8 cellular contexts compared by ENCODE assay signal in the genomic region with DNA sequence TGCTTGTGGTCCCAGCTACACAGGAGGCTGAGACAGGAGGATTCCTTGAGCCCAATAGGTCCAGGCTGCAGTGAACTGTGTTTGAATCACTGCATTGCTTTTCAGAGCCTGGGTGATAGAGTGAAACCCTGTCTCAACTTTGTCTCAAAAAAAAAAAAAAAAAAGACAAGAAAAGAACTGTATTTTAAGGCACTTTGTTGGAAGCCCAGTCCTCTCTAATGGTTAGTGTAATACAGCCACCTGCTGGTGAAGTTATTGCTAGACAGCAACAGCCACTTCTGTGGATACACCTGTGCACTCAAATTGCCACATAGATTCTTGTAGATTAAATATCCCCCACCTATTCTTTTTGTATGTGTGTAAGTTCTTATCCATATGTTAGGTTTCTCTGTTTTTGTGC. TPM values are rescaled to one million over a fixed set of nuclear protein-coding genes. Genes with fewer than 3 reads are reported as not detected.
DNase-seq lines count a peak whose midpoint lies in the region; ATAC-seq lines count a peak whose summit lies in the region.

No MANE protein-coding gene starts in this region.

- H3K36me3 Mint-ChIP-seq in effector memory CD8-positive, alpha-beta T cell (ENCODE audit: insufficient read depth), result no peaks in the 10 kb centered on the region
- no peaks in the 10 kb centered on the region for H3K36me3 Mint-ChIP-seq in naive thymus-derived CD8-positive, alpha-beta T cell

- no peak overlapping the region for H3K4me3 Mint-ChIP-seq in effector memory CD8-positive, alpha-beta T cell
- H3K4me3 Mint-ChIP-seq in naive thymus-derived CD8-positive, alpha-beta T cell, result no peak overlapping the region

- H3K4me1 Mint-ChIP-seq in effector memory CD8-positive, alpha-beta T cell (ENCODE audit: low read depth in 2 of 2), result no peaks in the 10 kb centered on the region
- H3K4me1 Mint-ChIP-seq in naive thymus-derived CD8-positive, alpha-beta T cell, result peaks cover 0 to 5% (median under 1%) of the 10 kb centered on the region in 4 donors

- no peak overlapping the region for H3K27ac Mint-ChIP-seq in effector memory CD8-positive, alpha-beta T cell
- no peak overlapping the region for H3K27ac Mint-ChIP-seq in naive thymus-derived CD8-positive, alpha-beta T cell

- DNase-seq in COLO829 (ENCODE audit: low spot score), result peak; percentile 88
- peak; percentile 56 for DNase-seq in NCI-H69 (lab: John Stamatoyannopoulos, UW)
- DNase-seq in effector memory CD8-positive, alpha-beta T cell, result peak in 2 of 3 experiments; percentile 4 to 7
- DNase-seq in naive thymus-derived CD8-positive, alpha-beta T cell, result peak in 5 of 10 donors; percentile 9 to 41 (median 21)
- no peak for DNase-seq in activated CD4-positive, CD25-positive, alpha-beta regulatory T cell treated with anti-CD3 and anti-CD28 coated beads, Interleukin-2, amount 50 U/mL, for 72 hours

- ATAC-seq in GM18498 (IDR thresholded peaks at IDR 0.05; ENCODE audit: unreplicated experiment) (peak; percentile 48), HG02870 (IDR thresholded peaks at IDR 0.05; ENCODE audit: unreplicated experiment) (peak; percentile 51)
- peak; percentile 52 for ATAC-seq in effector memory CD8-positive, alpha-beta T cell (replicated peaks)
- ATAC-seq in naive thymus-derived CD8-positive, alpha-beta T cell, result peak; percentile 55 to 58
- no peak for ATAC-seq in activated CD4-positive, CD25-positive, alpha-beta regulatory T cell treated with anti-CD3 and anti-CD28 coated beads, Interleukin-2, amount 50 U/mL, for 24 hours

- POLR2A ChIA-PET in naive thymus-derived CD8-positive, alpha-beta T cell (lab: Charles Lee), result no interaction called here

- no peaks in the 10 kb centered on the region for H3K9me3 Mint-ChIP-seq in effector memory CD8-positive, alpha-beta T cell
- H3K9me3 Mint-ChIP-seq in naive thymus-derived CD8-positive, alpha-beta T cell, result peaks cover 0 to 1% (median 0%) of the 10 kb centered on the region in 9 donors

- H3K27me3 Mint-ChIP-seq in effector memory CD8-positive, alpha-beta T cell, result peaks cover 26 to 27% of the 10 kb centered on the region in 2 donors
- peaks cover 9 to 13% (median 10%) of the 10 kb centered on the region in 5 donors for H3K27me3 Mint-ChIP-seq in naive thymus-derived CD8-positive, alpha-beta T cell

RNA-seq across cellular contexts. Expression of a gene that starts 10.1 kb away (rescaled TPM):
- not detected for total RNA-seq in naive thymus-derived CD8-positive, alpha-beta T cell
- polyA plus RNA-seq in naive thymus-derived CD8-positive, alpha-beta T cell, result not detected

RNA-seq across cellular contexts. Expression of a gene that starts 32.1 kb away (rescaled TPM):
- not detected for total RNA-seq in naive thymus-derived CD8-positive, alpha-beta T cell
- not detected for polyA plus RNA-seq in naive thymus-derived CD8-positive, alpha-beta T cell

RNA-seq across cellular contexts. Expression of a gene that starts 59.8 kb away (rescaled TPM):
- not detected for total RNA-seq in naive thymus-derived CD8-positive, alpha-beta T cell
- polyA plus RNA-seq in naive thymus-derived CD8-positive, alpha-beta T cell, result not detected

Comparison
In these comparisons a context has a peak if more than half of its experiments do, and no peak if none do; other contexts are left out.
1. ATAC-seq: peak in GM18498 (single experiment), HG02870 (single experiment), effector memory CD8-positive, alpha-beta T cell (single experiment) and naive thymus-derived CD8-positive, alpha-beta T cell (2 of 2); none in activated CD4-positive, CD25-positive, alpha-beta regulatory T cell treated with anti-CD3 and anti-CD28 coated beads, Interleukin-2, amount 50 U/mL, for 24 hours (0 of 2).